Comparison of ENCODE assay signal across 2 cellular contexts in genomic region chr3:129421988-129422745, GRCh38.
TF ChIP-seq lines count a peak whose summit lies in the region.

No MANE protein-coding gene starts in this region.

TF ChIP-seq in SK-N-SH treated with all-trans-retinoic acid at 6 μM for 48 hours, 23 proteins besides CTCF, POLR2A, EP300 and RAD21:
- no peak for TF ChIP-seq TSHZ2 (CRISPR knock-in tag; IDR thresholded peaks at IDR 0.05)
- TF ChIP-seq ZNF565 (CRISPR knock-in tag; conservative IDR thresholded peaks at IDR 0.05; ENCODE audit: low read depth) = no peak
- TF ChIP-seq GLIS3 (CRISPR knock-in tag; IDR thresholded peaks at IDR 0.05) = no peak
- no peak for TF ChIP-seq PPARA (CRISPR knock-in tag; IDR thresholded peaks at IDR 0.05; ENCODE audit: borderline replicate concordance)
- TF ChIP-seq CSDC2 (CRISPR knock-in tag; IDR thresholded peaks at IDR 0.05) = no peak
- TF ChIP-seq RARB (CRISPR knock-in tag; IDR thresholded peaks at IDR 0.05) = no peak
- no peak for TF ChIP-seq TOX (CRISPR knock-in tag; IDR thresholded peaks at IDR 0.05; ENCODE audit: borderline replicate concordance)
- TF ChIP-seq ESRRG (CRISPR knock-in tag; IDR thresholded peaks at IDR 0.05) = no peak
- no peak for TF ChIP-seq ZNF8 (CRISPR knock-in tag; IDR thresholded peaks at IDR 0.05)
- TF ChIP-seq BACH2 (CRISPR knock-in tag; IDR thresholded peaks at IDR 0.05; ENCODE audit: borderline replicate concordance) = no peak
- TF ChIP-seq ZC3H10 (CRISPR knock-in tag; IDR thresholded peaks at IDR 0.05) = no peak
- no peak for TF ChIP-seq ISL1 (CRISPR knock-in tag; IDR thresholded peaks at IDR 0.05)

TF ChIP-seq in SK-N-SH, 30 proteins besides CTCF, POLR2A, EP300 and RAD21:
- TF ChIP-seq MAX (IDR thresholded peaks at IDR 0.05; ENCODE audit: low read depth) (no peak), EZH2phosphoT487 (IDR thresholded peaks at IDR 0.05; ENCODE audit: borderline replicate concordance, low read depth) (no peak), USF2 (IDR thresholded peaks at IDR 0.05; ENCODE audit: borderline replicate concordance, low read depth, low read length) (no peak), GATA2 (CRISPR knock-in tag; IDR thresholded peaks at IDR 0.05) (no peak), TCF12 (IDR thresholded peaks at IDR 0.05) (no peak), FOXJ3 (CRISPR knock-in tag; IDR thresholded peaks at IDR 0.05) (no peak), TAF1 (IDR thresholded peaks at IDR 0.05; ENCODE audit: borderline replicate concordance, low read depth, low read length) (no peak), PBX3 (IDR thresholded peaks at IDR 0.05) (no peak), FOSL2 (IDR thresholded peaks at IDR 0.05; ENCODE audit: borderline replicate concordance, low read depth) (no peak), POLR2AphosphoS5 (IDR thresholded peaks at IDR 0.05; ENCODE audit: low read depth, low read length) (no peak), YY1 (IDR thresholded peaks at IDR 0.05; ENCODE audit: low read depth) (no peak), MXI1 (IDR thresholded peaks at IDR 0.05; ENCODE audit: low read depth, low read length) (no peak), USF1 (IDR thresholded peaks at IDR 0.05; ENCODE audit: borderline replicate concordance, low read depth) (no peak), NRF1 (IDR thresholded peaks at IDR 0.05; ENCODE audit: low read depth, low read length) (no peak), NFIC (IDR thresholded peaks at IDR 0.05; ENCODE audit: borderline replicate concordance) (no peak), SMC3 (IDR thresholded peaks at IDR 0.05; ENCODE audit: low read depth, low read length) (no peak)
